In genomic region chr13:41416276-41416675, GRCh38 we compare ENCODE assay signal across 15 cellular contexts. TPM values are rescaled to one million over a fixed set of nuclear protein-coding genes. Genes with fewer than 3 reads are reported as not detected.
A peak's percentile ranks its signal among the peaks of the same experiment; 100 is the strongest.
DNase-seq lines count a peak whose midpoint lies in the region; ATAC-seq and TF ChIP-seq lines count a peak whose summit lies in the region.
"Had no signal": no experiment of that assay in that cellular context is flagged by ENCODE, and none has a peak within 500 bp of the region (broad histone marks: within the 10 kb centered on the region; RNA-seq: fewer than 3 reads in every experiment).

No MANE protein-coding gene starts in this region.

- H3K27me3 Mint-ChIP-seq in CD8-positive, alpha-beta memory T cell, result no peaks in the 10 kb centered on the region
- no peaks in the 10 kb centered on the region for H3K27me3 Mint-ChIP-seq in mesothelial cell of epicardium (ENCODE audit: low read depth)
- H3K27me3 Mint-ChIP-seq: CD4-positive, alpha-beta memory T cell had no signal

- H3K4me3 ChIP-seq in AG09309 (ENCODE audit: control insufficient read depth, low read depth, low read length) (no peak overlapping the region), fibroblast of the aortic adventitia (ENCODE audit: low read depth, low read length) (no peak overlapping the region), lower lobe of right lung (no peak overlapping the region)
- no peak overlapping the region for H3K4me3 ChIP-seq in CD8-positive, alpha-beta memory T cell (ENCODE audit: low read length)

- H3K27ac ChIP-seq in CD8-positive, alpha-beta memory T cell (ENCODE audit: low read depth, low read length), result no peak overlapping the region
- no peak overlapping the region for H3K27ac ChIP-seq in lower lobe of right lung
- H3K27ac ChIP-seq: C4-2B had no signal

- intact Hi-C loops in lower lobe of right lung (cut with DNase I), result no loop called here

- H3K9me3 Mint-ChIP-seq in CD8-positive, alpha-beta memory T cell, result no peaks in the 10 kb centered on the region
- H3K9me3 Mint-ChIP-seq in mesothelial cell of epicardium, result peaks cover 12% of the 10 kb centered on the region

- H3K4me3 Mint-ChIP-seq in CD8-positive, alpha-beta memory T cell, result no peak overlapping the region
- H3K4me3 Mint-ChIP-seq in mesothelial cell of epicardium, result no peak overlapping the region
- H3K4me3 Mint-ChIP-seq: B cell; CD4-positive, alpha-beta memory T cell had no signal

- TF ChIP-seq CTCF in AG09309 (IDR thresholded peaks at IDR 0.05; ENCODE audit: control insufficient read depth, insufficient read depth, low read depth, low read length, missing control alignments) (no peak), fibroblast of the aortic adventitia (IDR thresholded peaks at IDR 0.05; ENCODE audit: insufficient read depth, low read length) (no peak), mesothelial cell of epicardium (IDR thresholded peaks at IDR 0.05; ENCODE audit: unreplicated experiment) (no peak), lower lobe of right lung (IDR thresholded peaks at IDR 0.05) (no peak)

- no peak overlapping the region for H3K27ac Mint-ChIP-seq in CD8-positive, alpha-beta memory T cell
- H3K27ac Mint-ChIP-seq in mesothelial cell of epicardium, result no peak overlapping the region
- H3K27ac Mint-ChIP-seq: B cell; CD4-positive, alpha-beta memory T cell had no signal

- POLR2A ChIA-PET in CD8-positive, alpha-beta memory T cell (lab: Charles Lee), result no interaction called here

- H3K27me3 ChIP-seq in CD8-positive, alpha-beta memory T cell (ENCODE audit: insufficient read depth, low read length, poor library complexity, severe bottlenecking), result no peaks in the 10 kb centered on the region
- no peaks in the 10 kb centered on the region for H3K27me3 ChIP-seq in lower lobe of right lung (ENCODE audit: low read depth)

- CTCF ChIA-PET in CD8-positive, alpha-beta memory T cell (lab: Charles Lee), result interaction anchor here (0.9 kb wide), 1 partner anchor 237 kb away, joined by 3 read pairs; no protein-coding TSS in a partner anchor

- H3K36me3 Mint-ChIP-seq in CD8-positive, alpha-beta memory T cell, result no peaks in the 10 kb centered on the region
- peaks cover 3% of the 10 kb centered on the region for H3K36me3 Mint-ChIP-seq in mesothelial cell of epicardium
- H3K36me3 Mint-ChIP-seq: CD4-positive, alpha-beta memory T cell had no signal

- H3K4me1 ChIP-seq in CD8-positive, alpha-beta memory T cell (ENCODE audit: insufficient read depth, low read length), result no peaks in the 10 kb centered on the region
- H3K4me1 ChIP-seq in lower lobe of right lung, result no peaks in the 10 kb centered on the region

- H3K4me1 Mint-ChIP-seq in CD8-positive, alpha-beta memory T cell, result no peaks in the 10 kb centered on the region
- peaks cover 5% of the 10 kb centered on the region for H3K4me1 Mint-ChIP-seq in mesothelial cell of epicardium
- H3K4me1 Mint-ChIP-seq: B cell had no signal

- H3K9me3 ChIP-seq in CD8-positive, alpha-beta memory T cell (ENCODE audit: low read length), result no peaks in the 10 kb centered on the region
- no peaks in the 10 kb centered on the region for H3K9me3 ChIP-seq in lower lobe of right lung

- no peaks in the 10 kb centered on the region for H3K36me3 ChIP-seq in CD8-positive, alpha-beta memory T cell (ENCODE audit: insufficient read depth, low read length)
- no peaks in the 10 kb centered on the region for H3K36me3 ChIP-seq in lower lobe of right lung

- DNase-seq in AG09309 (ENCODE audit: low read depth) (peak; percentile 21), GM04503 (ENCODE audit: low read depth) (peak; percentile 18), amniotic epithelial cell (ENCODE audit: low read depth) (peak; percentile 15), fibroblast of the aortic adventitia (ENCODE audit: low read depth) (peak; percentile 30), T-helper 1 cell (no peak), mesothelial cell of epicardium (ENCODE audit: low spot score in 2 of 2, unreplicated experiment in 2 of 2) (no peak), lower lobe of right lung (no peak)
- DNase-seq in CD8-positive, alpha-beta memory T cell, result no peak
- DNase-seq: 8988T; CD4-positive, alpha-beta memory T cell; COR-L47; DND-41; KBM-7 had no signal

- ATAC-seq in lower lobe of right lung, result no peak

RNA-seq across cellular contexts. Expression of gene RGCC, which starts 41.1 kb away (rescaled TPM):
- total RNA-seq in fibroblast of the aortic adventitia (ENCODE audit: low replicate concordance) (1.1 and 1.6 TPM in 2 replicates), mesothelial cell of epicardium (0.85 to 2.1 TPM (median 1.9 TPM) in 3 replicates), lower lobe of right lung (381 TPM)
- total RNA-seq in CD8-positive, alpha-beta memory T cell, result 100 to 1,000 TPM; 107 to 110 TPM
- 83.0 TPM for polyA plus RNA-seq in CD8-positive, alpha-beta memory T cell

Comparison
In these comparisons a context has a peak if more than half of its experiments do, and no peak if none do; other contexts are left out.
1. DNase-seq: peak in AG09309 (single experiment), GM04503 (single experiment), amniotic epithelial cell (single experiment) and fibroblast of the aortic adventitia (single experiment); none in CD8-positive, alpha-beta memory T cell (0 of 5), T-helper 1 cell (0 of 5), mesothelial cell of epicardium (0 of 2) and lower lobe of right lung (single experiment).
2. RNA of gene RGCC, which starts 41.1 kb away (total RNA-seq): 381 TPM in lower lobe of right lung (single experiment) and 107 to 110 TPM in CD8-positive, alpha-beta memory T cell; 1.1 to 1.6 TPM in fibroblast of the aortic adventitia and 0.85 to 2.1 TPM in mesothelial cell of epicardium; every median in the first group is over 10 times any median in the second.